1 cellular context compared by ENCODE assay signal in the genomic region with DNA sequence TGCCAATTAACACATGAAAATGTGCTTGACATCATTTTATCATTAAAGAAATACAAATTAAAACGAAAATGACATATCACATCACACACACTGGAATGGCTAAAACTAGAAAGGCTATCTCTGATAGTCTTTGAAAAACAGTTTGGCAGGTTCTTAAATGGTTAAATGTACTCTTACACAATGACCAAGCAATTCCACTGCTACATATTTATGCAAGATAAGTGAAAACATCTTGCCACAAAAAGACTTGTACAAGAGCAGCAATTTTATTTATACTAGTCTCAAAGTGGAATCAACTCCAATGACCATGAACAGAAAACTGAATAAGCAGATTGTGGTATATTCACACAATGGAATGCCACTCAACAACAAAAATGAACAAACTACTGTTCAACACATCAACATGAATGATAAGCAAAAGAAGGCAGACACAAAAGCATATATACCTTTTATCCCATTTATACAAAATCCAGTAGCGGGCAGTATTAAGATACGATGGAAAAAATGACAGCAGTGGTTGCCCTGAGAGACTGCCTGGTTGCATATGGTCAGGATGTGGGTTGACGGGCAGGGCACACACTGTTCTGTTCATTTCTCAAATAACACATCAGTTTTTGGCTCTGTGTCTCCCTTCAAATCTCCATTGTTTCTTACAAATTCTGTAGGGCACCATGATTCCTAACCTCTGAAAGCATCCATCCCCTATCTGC.
TF ChIP-seq lines count a peak whose summit lies in the region.

No MANE protein-coding gene starts in this region.

TF ChIP-seq in GM12878, 131 proteins besides CTCF, POLR2A, EP300 and RAD21 (continued from another document):
- TF ChIP-seq, protein P1, sequence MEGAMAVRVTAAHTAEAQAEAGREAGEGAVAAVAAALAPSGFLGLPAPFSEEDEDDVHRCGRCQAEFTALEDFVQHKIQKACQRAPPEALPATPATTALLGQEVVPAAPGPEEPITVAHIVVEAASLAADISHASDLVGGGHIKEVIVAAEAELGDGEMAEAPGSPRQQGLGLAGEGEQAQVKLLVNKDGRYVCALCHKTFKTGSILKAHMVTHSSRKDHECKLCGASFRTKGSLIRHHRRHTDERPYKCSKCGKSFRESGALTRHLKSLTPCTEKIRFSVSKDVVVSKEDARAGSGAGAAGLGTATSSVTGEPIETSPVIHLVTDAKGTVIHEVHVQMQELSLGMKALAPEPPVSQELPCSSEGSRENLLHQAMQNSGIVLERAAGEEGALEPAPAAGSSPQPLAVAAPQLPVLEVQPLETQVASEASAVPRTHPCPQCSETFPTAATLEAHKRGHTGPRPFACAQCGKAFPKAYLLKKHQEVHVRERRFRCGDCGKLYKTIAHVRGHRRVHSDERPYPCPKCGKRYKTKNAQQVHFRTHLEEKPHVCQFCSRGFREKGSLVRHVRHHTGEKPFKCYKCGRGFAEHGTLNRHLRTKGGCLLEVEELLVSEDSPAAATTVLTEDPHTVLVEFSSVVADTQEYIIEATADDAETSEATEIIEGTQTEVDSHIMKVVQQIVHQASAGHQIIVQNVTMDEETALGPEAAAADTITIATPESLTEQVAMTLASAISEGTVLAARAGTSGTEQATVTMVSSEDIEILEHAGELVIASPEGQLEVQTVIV (IDR thresholded peaks at IDR 0.05; ENCODE audit: borderline replicate concordance, partially characterized antibody) = no peak
- TF ChIP-seq, protein P2, sequence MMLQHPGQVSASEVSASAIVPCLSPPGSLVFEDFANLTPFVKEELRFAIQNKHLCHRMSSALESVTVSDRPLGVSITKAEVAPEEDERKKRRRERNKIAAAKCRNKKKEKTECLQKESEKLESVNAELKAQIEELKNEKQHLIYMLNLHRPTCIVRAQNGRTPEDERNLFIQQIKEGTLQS (IDR thresholded peaks at IDR 0.05; ENCODE audit: borderline replicate concordance, extremely low read depth, low read depth, low read length) = no peak
- TF ChIP-seq, protein P3, sequence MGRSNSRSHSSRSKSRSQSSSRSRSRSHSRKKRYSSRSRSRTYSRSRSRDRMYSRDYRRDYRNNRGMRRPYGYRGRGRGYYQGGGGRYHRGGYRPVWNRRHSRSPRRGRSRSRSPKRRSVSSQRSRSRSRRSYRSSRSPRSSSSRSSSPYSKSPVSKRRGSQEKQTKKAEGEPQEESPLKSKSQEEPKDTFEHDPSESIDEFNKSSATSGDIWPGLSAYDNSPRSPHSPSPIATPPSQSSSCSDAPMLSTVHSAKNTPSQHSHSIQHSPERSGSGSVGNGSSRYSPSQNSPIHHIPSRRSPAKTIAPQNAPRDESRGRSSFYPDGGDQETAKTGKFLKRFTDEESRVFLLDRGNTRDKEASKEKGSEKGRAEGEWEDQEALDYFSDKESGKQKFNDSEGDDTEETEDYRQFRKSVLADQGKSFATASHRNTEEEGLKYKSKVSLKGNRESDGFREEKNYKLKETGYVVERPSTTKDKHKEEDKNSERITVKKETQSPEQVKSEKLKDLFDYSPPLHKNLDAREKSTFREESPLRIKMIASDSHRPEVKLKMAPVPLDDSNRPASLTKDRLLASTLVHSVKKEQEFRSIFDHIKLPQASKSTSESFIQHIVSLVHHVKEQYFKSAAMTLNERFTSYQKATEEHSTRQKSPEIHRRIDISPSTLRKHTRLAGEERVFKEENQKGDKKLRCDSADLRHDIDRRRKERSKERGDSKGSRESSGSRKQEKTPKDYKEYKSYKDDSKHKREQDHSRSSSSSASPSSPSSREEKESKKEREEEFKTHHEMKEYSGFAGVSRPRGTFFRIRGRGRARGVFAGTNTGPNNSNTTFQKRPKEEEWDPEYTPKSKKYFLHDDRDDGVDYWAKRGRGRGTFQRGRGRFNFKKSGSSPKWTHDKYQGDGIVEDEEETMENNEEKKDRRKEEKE (IDR thresholded peaks at IDR 0.05) = no peak
- 0 out of 2 replicates have a peak, but pooled peaks have one; percentile 23 for TF ChIP-seq IKZF1 (conservative IDR thresholded peaks at IDR 0.05)
- no peak for TF ChIP-seq YY1 (IDR thresholded peaks at IDR 0.05; ENCODE audit: low read depth, low read length)
- TF ChIP-seq SREBF2 (IDR thresholded peaks at IDR 0.05; ENCODE audit: low read length) = no peak
- peak; percentile 53; the same call in 1 of the 2 replicates for TF ChIP-seq ATF7 (IDR thresholded peaks at IDR 0.05; ENCODE audit: low read depth)
- TF ChIP-seq HDGF (IDR thresholded peaks at IDR 0.05) = no peak
- TF ChIP-seq, protein P4, sequence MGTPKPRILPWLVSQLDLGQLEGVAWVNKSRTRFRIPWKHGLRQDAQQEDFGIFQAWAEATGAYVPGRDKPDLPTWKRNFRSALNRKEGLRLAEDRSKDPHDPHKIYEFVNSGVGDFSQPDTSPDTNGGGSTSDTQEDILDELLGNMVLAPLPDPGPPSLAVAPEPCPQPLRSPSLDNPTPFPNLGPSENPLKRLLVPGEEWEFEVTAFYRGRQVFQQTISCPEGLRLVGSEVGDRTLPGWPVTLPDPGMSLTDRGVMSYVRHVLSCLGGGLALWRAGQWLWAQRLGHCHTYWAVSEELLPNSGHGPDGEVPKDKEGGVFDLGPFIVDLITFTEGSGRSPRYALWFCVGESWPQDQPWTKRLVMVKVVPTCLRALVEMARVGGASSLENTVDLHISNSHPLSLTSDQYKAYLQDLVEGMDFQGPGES (IDR thresholded peaks at IDR 0.05) = no peak
- TF ChIP-seq NR2C1 (IDR thresholded peaks at IDR 0.05) = no peak
- TF ChIP-seq, protein P5, sequence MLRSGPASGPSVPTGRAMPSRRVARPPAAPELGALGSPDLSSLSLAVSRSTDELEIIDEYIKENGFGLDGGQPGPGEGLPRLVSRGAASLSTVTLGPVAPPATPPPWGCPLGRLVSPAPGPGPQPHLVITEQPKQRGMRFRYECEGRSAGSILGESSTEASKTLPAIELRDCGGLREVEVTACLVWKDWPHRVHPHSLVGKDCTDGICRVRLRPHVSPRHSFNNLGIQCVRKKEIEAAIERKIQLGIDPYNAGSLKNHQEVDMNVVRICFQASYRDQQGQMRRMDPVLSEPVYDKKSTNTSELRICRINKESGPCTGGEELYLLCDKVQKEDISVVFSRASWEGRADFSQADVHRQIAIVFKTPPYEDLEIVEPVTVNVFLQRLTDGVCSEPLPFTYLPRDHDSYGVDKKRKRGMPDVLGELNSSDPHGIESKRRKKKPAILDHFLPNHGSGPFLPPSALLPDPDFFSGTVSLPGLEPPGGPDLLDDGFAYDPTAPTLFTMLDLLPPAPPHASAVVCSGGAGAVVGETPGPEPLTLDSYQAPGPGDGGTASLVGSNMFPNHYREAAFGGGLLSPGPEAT (IDR thresholded peaks at IDR 0.05; ENCODE audit: low read depth) = no peak
- TF ChIP-seq SMAD5 (IDR thresholded peaks at IDR 0.05; ENCODE audit: low read depth) = no peak
- no peak for TF ChIP-seq SMARCA5 (IDR thresholded peaks at IDR 0.05)
- no peak for TF ChIP-seq TAF1 (IDR thresholded peaks at IDR 0.05; ENCODE audit: borderline replicate concordance, low read depth, low read length)
- TF ChIP-seq KDM1A (IDR thresholded peaks at IDR 0.05; ENCODE audit: borderline replicate concordance) = no peak
- TF ChIP-seq IKZF2 (IDR thresholded peaks at IDR 0.05) = peak in 1 of 2 experiments; percentile 48; a peak in 1 of 4 replicates
- no peak for TF ChIP-seq ZNF207 (IDR thresholded peaks at IDR 0.05; ENCODE audit: borderline replicate concordance)
- TF ChIP-seq CBFB (IDR thresholded peaks at IDR 0.05; ENCODE audit: low read depth) = no peak
- 0 out of 2 replicates have a peak, but pooled peaks have one; percentile 30 for TF ChIP-seq IRF4 (IDR thresholded peaks at IDR 0.05; ENCODE audit: low read depth, low read length)
- 0 out of 2 replicates have a peak, but pooled peaks have one; percentile 41 for TF ChIP-seq POLR2AphosphoS5 (IDR thresholded peaks at IDR 0.05; ENCODE audit: low read length)
- TF ChIP-seq STAT3 (IDR thresholded peaks at IDR 0.05; ENCODE audit: low read depth, low read length) = no peak
- TF ChIP-seq JUND (IDR thresholded peaks at IDR 0.05; ENCODE audit: low read depth, low read length) = no peak
- TF ChIP-seq, protein P6, sequence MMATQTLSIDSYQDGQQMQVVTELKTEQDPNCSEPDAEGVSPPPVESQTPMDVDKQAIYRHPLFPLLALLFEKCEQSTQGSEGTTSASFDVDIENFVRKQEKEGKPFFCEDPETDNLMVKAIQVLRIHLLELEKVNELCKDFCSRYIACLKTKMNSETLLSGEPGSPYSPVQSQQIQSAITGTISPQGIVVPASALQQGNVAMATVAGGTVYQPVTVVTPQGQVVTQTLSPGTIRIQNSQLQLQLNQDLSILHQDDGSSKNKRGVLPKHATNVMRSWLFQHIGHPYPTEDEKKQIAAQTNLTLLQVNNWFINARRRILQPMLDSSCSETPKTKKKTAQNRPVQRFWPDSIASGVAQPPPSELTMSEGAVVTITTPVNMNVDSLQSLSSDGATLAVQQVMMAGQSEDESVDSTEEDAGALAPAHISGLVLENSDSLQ (IDR thresholded peaks at IDR 0.05) = peak; percentile 74
